ENCODE assay signal across 10 cellular contexts in the genomic region with DNA sequence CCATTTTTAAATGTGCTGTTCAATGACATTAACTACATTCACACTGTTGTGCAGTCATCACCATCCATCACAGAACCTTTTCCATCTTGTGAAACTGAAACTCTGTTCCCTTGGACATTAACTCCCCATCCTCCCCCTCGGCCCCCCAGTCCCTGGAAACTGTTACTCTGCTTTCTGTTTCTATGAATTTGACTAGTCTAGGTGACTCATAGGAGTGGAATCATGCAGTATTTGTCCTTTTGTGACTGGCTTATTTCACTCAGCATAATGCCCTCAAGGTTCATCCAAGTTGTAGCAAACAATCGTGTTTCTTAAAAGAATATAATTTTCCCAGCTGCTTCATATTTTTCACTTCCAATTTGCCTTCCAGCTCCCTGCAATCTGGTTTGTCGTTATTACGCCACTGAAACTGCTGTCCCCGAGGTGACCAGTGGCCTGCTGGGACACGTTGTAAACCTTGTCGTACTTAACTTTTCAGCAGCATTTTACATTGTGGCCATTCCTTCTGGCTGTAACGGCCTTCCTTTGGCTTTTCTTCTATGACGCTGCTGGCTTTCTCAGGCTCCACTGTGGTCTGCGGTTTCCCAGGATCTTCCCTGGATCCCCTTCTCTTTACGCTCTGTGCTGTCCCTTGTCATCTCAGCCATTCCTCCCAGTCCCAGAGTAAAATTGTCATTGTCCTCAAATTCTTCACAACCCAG.
DNase-seq lines count a peak whose midpoint lies in the region; TF ChIP-seq lines count a peak whose summit lies in the region.
"Had no signal": no experiment of that assay in that cellular context is flagged by ENCODE, and none has a peak within 500 bp of the region (broad histone marks: within the 10 kb centered on the region; RNA-seq: fewer than 3 reads in every experiment).

No MANE protein-coding gene starts in this region.

- in situ Hi-C loops in GM13976 (cut with MboI; ENCODE audit: low sequenced_read_pairs, unreplicated experiment), result no loop called here

- H2BK12ac ChIP-seq in neuronal stem cell (ENCODE audit: low read length), result no peak overlapping the region

- H2BK5ac ChIP-seq in neuronal stem cell (ENCODE audit: low read length), result no peak overlapping the region

- H2BK15ac ChIP-seq in neuronal stem cell (ENCODE audit: low read length), result no peak overlapping the region

- H3K4me3 ChIP-seq in neuronal stem cell (ENCODE audit: low read length in 2 of 2) (no peak overlapping the region), urinary bladder (ENCODE audit: low read depth, low read length) (no peak overlapping the region), BE2C (ENCODE audit: low read depth, low read length) (no peak overlapping the region), MM.1S (ENCODE audit: low read length) (no peak overlapping the region)

- no peak overlapping the region for H3K23ac ChIP-seq in neuronal stem cell (ENCODE audit: low read depth, low read length, poor library complexity)

- no peak for TF ChIP-seq CTCF in BE2C (IDR thresholded peaks at IDR 0.05; ENCODE audit: low read depth, low read length)
- TF ChIP-seq CTCF in MM.1S (IDR thresholded peaks at IDR 0.05; ENCODE audit: low read length), result no peak
- no peak for TF ChIP-seq CTCF in GM13976 (IDR thresholded peaks at IDR 0.05; ENCODE audit: borderline replicate concordance, control extremely low read depth, extremely low read depth, insufficient read depth, missing control alignments)

- H3K79me1 ChIP-seq in neuronal stem cell (ENCODE audit: low read depth, low read length), result no peaks in the 10 kb centered on the region

- no peak overlapping the region for H4K91ac ChIP-seq in neuronal stem cell (ENCODE audit: low read depth, low read length, poor library complexity)

- H3K9ac ChIP-seq in neuronal stem cell (ENCODE audit: low read depth, low read length, poor library complexity) (no peak overlapping the region), MM.1S (ENCODE audit: low read length) (no peak overlapping the region)

- peak; percentile 49 for DNase-seq in activated T-cell treated with anti-CD3 and anti-CD28 coated beads for 48 hours (ENCODE audit: low read depth)
- no peak for DNase-seq in activated T-cell treated with anti-CD3 and anti-CD28 coated beads, Interleukin-2, amount 50 U/mL, for 1 hour
- peak; percentile 80 to 84 for DNase-seq in dermis microvascular lymphatic vessel endothelial cell (ENCODE audit: low read depth in 2 of 2)
- no peak for DNase-seq in neuronal stem cell (ENCODE audit: low spot score)
- no peak for DNase-seq in BE2C
- no peak for DNase-seq in MM.1S
- DNase-seq in GM13976 (ENCODE audit: low spot score), result no peak
- DNase-seq: effector CD4-positive, alpha-beta T cell had no signal

- peaks cover 0 to 1% of the 10 kb centered on the region in 2 donors for H3K9me3 ChIP-seq in neuronal stem cell (replicated peaks in 1 of 2; ENCODE audit: control insufficient read depth in 2 of 2, insufficient read depth in 1 of 2, low read depth in 1 of 2, low read length in 2 of 2)
- no peaks in the 10 kb centered on the region for H3K9me3 ChIP-seq in BE2C
- H3K9me3 ChIP-seq in MM.1S (replicated peaks; ENCODE audit: insufficient read depth, low read length), result no peaks in the 10 kb centered on the region

- H3K27me3 ChIP-seq in neuronal stem cell (ENCODE audit: control insufficient read depth in 3 of 3, insufficient read depth in 3 of 3, low read depth in 1 of 3, low read length in 3 of 3), result no peaks in the 10 kb centered on the region
- no peaks in the 10 kb centered on the region for H3K27me3 ChIP-seq in BE2C
- no peaks in the 10 kb centered on the region for H3K27me3 ChIP-seq in MM.1S (replicated peaks; ENCODE audit: insufficient read depth, low read length)

- H3K18ac ChIP-seq in neuronal stem cell (ENCODE audit: low read length), result no peak overlapping the region

- H3K4me1 ChIP-seq in neuronal stem cell (ENCODE audit: control insufficient read depth in 2 of 2, insufficient read depth in 1 of 2, low read depth in 1 of 2, low read length in 2 of 2), result peaks cover 9 to 13% of the 10 kb centered on the region in 2 donors
- no peaks in the 10 kb centered on the region for H3K4me1 ChIP-seq in urinary bladder (ENCODE audit: insufficient read depth)
- no peaks in the 10 kb centered on the region; the same call in 1 of the 2 replicates for H3K4me1 ChIP-seq in BE2C
- H3K4me1 ChIP-seq in MM.1S (ENCODE audit: low read length), result no peaks in the 10 kb centered on the region

- no peaks in the 10 kb centered on the region for H3F3A ChIP-seq in MM.1S (ENCODE audit: insufficient read depth, low read length)

- H3K36me3 ChIP-seq in neuronal stem cell (replicated peaks in 1 of 2; ENCODE audit: control insufficient read depth in 2 of 2, insufficient read depth in 2 of 2, low read length in 2 of 2) (peaks cover 2 to 10% of the 10 kb centered on the region in 2 donors), urinary bladder (ENCODE audit: insufficient read depth) (no peaks in the 10 kb centered on the region), BE2C (no peaks in the 10 kb centered on the region; the same call in 1 of the 2 replicates), MM.1S (replicated peaks; ENCODE audit: insufficient read depth, low read length) (no peaks in the 10 kb centered on the region)

- no peaks in the 10 kb centered on the region for H3K79me2 ChIP-seq in MM.1S (ENCODE audit: low read length)

- H4K20me1 ChIP-seq in MM.1S (ENCODE audit: insufficient read depth, low read length), result no peaks in the 10 kb centered on the region

- no peak overlapping the region for H2BK120ac ChIP-seq in neuronal stem cell (ENCODE audit: low read depth, low read length)

- H3K14ac ChIP-seq in neuronal stem cell (ENCODE audit: low read length), result no peak overlapping the region

- no peak overlapping the region for H3K4ac ChIP-seq in neuronal stem cell (ENCODE audit: low read length)

- peak overlapping the region; percentile 23 for H3K27ac ChIP-seq in neuronal stem cell (replicated peaks; ENCODE audit: low read length)
- peak overlapping the region; percentile 49 for H3K27ac ChIP-seq in urinary bladder (ENCODE audit: low read depth)
- no peak overlapping the region for H3K27ac ChIP-seq in MM.1S (ENCODE audit: low read length)
- H3K27ac ChIP-seq: C4-2B had no signal

- no peak overlapping the region for H3K4me2 ChIP-seq in neuronal stem cell (ENCODE audit: insufficient read depth, low read length, poor library complexity, severe bottlenecking)
- no peak overlapping the region for H3K4me2 ChIP-seq in MM.1S (ENCODE audit: low read depth, low read length)

- no peak overlapping the region for H2AFZ ChIP-seq in neuronal stem cell (ENCODE audit: low read length)
- H2AFZ ChIP-seq in MM.1S (ENCODE audit: low read length), result no peak overlapping the region

- H2AK5ac ChIP-seq in neuronal stem cell (ENCODE audit: low read depth, low read length), result no peak overlapping the region

- no peak overlapping the region for H4K8ac ChIP-seq in neuronal stem cell (ENCODE audit: low read depth, low read length)

- H3K9me2 ChIP-seq in MM.1S (replicated peaks; ENCODE audit: insufficient read depth, low read length), result no peaks in the 10 kb centered on the region

- WGBS in neuronal stem cell (ENCODE audit: extremely low coverage in 2 of 2, insufficient read length in 2 of 2, insufficient replicate concordance in 1 of 2), 2 donors, result no CpG with 5 or more reads among the region's 11 CpGs
- 46% methylated on average over 11 of the region's 11 CpGs for WGBS in urinary bladder

Comparison
In these comparisons a context has a peak if more than half of its experiments do, and no peak if none do; other contexts are left out.
1. DNase-seq: peak in activated T-cell treated with anti-CD3 and anti-CD28 coated beads for 48 hours (single experiment) and dermis microvascular lymphatic vessel endothelial cell (2 of 2); none in activated T-cell treated with anti-CD3 and anti-CD28 coated beads, Interleukin-2, amount 50 U/mL, for 1 hour (single experiment), neuronal stem cell (single experiment), BE2C (single experiment), MM.1S (single experiment) and GM13976 (single experiment).